ENCODE assay signal across 1 cellular context in the genomic region with DNA sequence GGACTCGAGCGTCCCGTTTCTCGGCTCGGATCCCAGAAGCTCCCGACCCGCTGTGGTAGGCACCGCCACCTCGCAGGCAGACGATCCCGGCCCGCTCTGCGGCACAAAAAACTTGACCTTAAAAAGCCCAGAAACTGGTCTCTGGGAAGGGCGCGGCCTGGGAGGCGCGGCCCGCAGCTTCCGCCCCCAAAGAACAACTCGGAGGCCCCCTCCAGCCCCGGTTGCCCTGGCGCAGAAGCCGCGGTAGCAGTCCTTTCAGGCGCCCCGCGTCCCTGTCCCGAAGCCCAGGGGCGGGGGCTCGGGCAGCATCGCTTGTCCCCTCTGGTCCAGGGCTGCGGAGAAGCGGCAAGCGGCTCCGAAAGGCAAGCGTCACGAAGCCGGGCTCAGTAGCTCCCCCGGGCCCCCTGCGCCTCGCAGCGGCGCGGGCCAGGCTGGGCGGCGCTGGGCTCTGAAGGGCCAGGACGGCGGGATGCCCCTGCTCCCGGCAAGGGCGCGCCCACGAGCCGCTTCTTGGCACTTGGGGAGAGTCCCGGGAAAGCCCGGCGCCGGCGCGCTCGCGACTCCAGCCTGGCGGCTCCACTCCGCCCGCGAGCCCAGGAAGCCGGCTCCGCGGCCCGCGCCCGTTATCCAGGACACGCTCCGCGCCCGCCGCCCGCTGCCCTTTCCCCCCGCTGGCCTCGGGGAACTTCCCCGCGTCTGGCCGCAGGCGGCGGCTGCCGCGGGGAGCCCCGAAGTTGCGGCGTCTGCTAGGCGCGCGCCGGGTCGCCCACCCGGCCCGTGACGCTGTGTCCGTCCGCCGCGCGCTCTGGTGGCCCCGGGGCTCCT.
TF ChIP-seq lines count a peak whose summit lies in the region.

Gene GCNT4 (minus strand): TSS at position 98 of the 825 bp plus-strand sequence. CDS start 22,521 bp downstream, outside the sequence.

TF ChIP-seq in H1, 55 proteins besides CTCF, POLR2A, EP300 and RAD21:
- TF ChIP-seq KDM1A (IDR thresholded peaks at IDR 0.05; ENCODE audit: borderline replicate concordance, low read length) (no peak), ATF3 (IDR thresholded peaks at IDR 0.05; ENCODE audit: insufficient read depth, low read depth, low read length) (no peak), ASH2L (IDR thresholded peaks at IDR 0.05; ENCODE audit: low read length) (peak; percentile 3), TCF12 (IDR thresholded peaks at IDR 0.05; ENCODE audit: low read depth, low read length) (no peak), YY1 (IDR thresholded peaks at IDR 0.05; ENCODE audit: low read depth, low read length) (no peak), POLR2AphosphoS5 (IDR thresholded peaks at IDR 0.05; ENCODE audit: low read depth, low read length) (0 out of 2 replicates have a peak, but pooled peaks have one; percentile 10), FOSL1 (IDR thresholded peaks at IDR 0.05; ENCODE audit: insufficient read depth, low read depth, low read length) (no peak), ZNF274 (IDR thresholded peaks at IDR 0.05; ENCODE audit: borderline replicate concordance, extremely low read depth, low read length) (no peak), EGR1 (IDR thresholded peaks at IDR 0.05; ENCODE audit: borderline replicate concordance, low read depth, low read length) (no peak), JUN (IDR thresholded peaks at IDR 0.05; ENCODE audit: low read depth, low read length) (no peak), HDAC2 (IDR thresholded peaks at IDR 0.05; ENCODE audit: borderline replicate concordance in 1 of 2, low read depth in 2 of 2, low read length in 2 of 2) (no peak), EZH2 (IDR thresholded peaks at IDR 0.05; ENCODE audit: low read depth, low read length, severe bottlenecking) (no peak), CEBPB (IDR thresholded peaks at IDR 0.05; ENCODE audit: low read depth, low read length) (no peak), JUND (IDR thresholded peaks at IDR 0.05; ENCODE audit: low read length) (no peak), TBP (IDR thresholded peaks at IDR 0.05; ENCODE audit: low read depth, low read length) (0 out of 2 replicates have a peak, but pooled peaks have one; percentile 17), GTF2F1 (IDR thresholded peaks at IDR 0.05; ENCODE audit: borderline replicate concordance, low read depth, low read length) (no peak), CBX5 (IDR thresholded peaks at IDR 0.05; ENCODE audit: low read depth, low read length) (no peak), RBBP5 (IDR thresholded peaks at IDR 0.05; ENCODE audit: borderline replicate concordance, low read depth, low read length) (no peak; the same call in 1 of the 2 replicates), CHD1 (IDR thresholded peaks at IDR 0.05; ENCODE audit: low read depth, low read length) (no peak), SIRT6 (IDR thresholded peaks at IDR 0.05; ENCODE audit: low read length) (no peak), SP2 (IDR thresholded peaks at IDR 0.05; ENCODE audit: low read length) (no peak), SUZ12 (IDR thresholded peaks at IDR 0.05; ENCODE audit: low read length) (no peak), TAF7 (optimal IDR thresholded peaks at IDR 0.05; ENCODE audit: borderline replicate concordance, low read depth, low read length) (no peak), PHF8 (conservative IDR thresholded peaks at IDR 0.05; ENCODE audit: low read depth, low read length) (peak; percentile 24; the same call in 1 of the 2 replicates), CBX8 (IDR thresholded peaks at IDR 0.05; ENCODE audit: borderline replicate concordance, low read depth, low read length) (no peak), MAFK (IDR thresholded peaks at IDR 0.05; ENCODE audit: low read depth, low read length) (no peak), HDAC6 (IDR thresholded peaks at IDR 0.05; ENCODE audit: low read depth, low read length) (no peak), SP1 (IDR thresholded peaks at IDR 0.05; ENCODE audit: low read depth, low read length) (no peak), SP4 (IDR thresholded peaks at IDR 0.05; ENCODE audit: low read length) (no peak), USF2 (IDR thresholded peaks at IDR 0.05; ENCODE audit: low read length) (no peak), SIN3A (conservative IDR thresholded peaks at IDR 0.05 in 1 of 2, IDR thresholded peaks at IDR 0.05 in 1 of 2; ENCODE audit: low read depth in 1 of 2, low read length in 2 of 2) (no peak), SAP30 (IDR thresholded peaks at IDR 0.05; ENCODE audit: insufficient read depth, insufficient replicate concordance, low read length) (no peak), BCL11A (IDR thresholded peaks at IDR 0.05; ENCODE audit: low read depth in 2 of 2, low read length in 2 of 2) (no peak), CHD7 (IDR thresholded peaks at IDR 0.05; ENCODE audit: insufficient replicate concordance, low read length) (no peak), RFX5 (IDR thresholded peaks at IDR 0.05; ENCODE audit: borderline replicate concordance, low read depth, low read length) (no peak), SIX5 (IDR thresholded peaks at IDR 0.05; ENCODE audit: low read depth, low read length) (no peak), BACH1 (IDR thresholded peaks at IDR 0.05; ENCODE audit: low read length) (no peak), RXRA (IDR thresholded peaks at IDR 0.05; ENCODE audit: insufficient read depth, low read depth, low read length) (no peak), BRCA1 (IDR thresholded peaks at IDR 0.05; ENCODE audit: low read depth, low read length) (no peak), TEAD4 (IDR thresholded peaks at IDR 0.05; ENCODE audit: low read depth, low read length) (no peak), NANOG (IDR thresholded peaks at IDR 0.05; ENCODE audit: insufficient read depth, low read depth, low read length, poor library complexity, severe bottlenecking) (no peak), SRF (IDR thresholded peaks at IDR 0.05; ENCODE audit: low read depth, low read length) (no peak), TAF1 (IDR thresholded peaks at IDR 0.05; ENCODE audit: low read depth, low read length) (no peak), CREB1 (IDR thresholded peaks at IDR 0.05) (no peak), CTBP2 (IDR thresholded peaks at IDR 0.05; ENCODE audit: borderline replicate concordance, insufficient read depth, insufficient read length, low read length) (no peak), NRF1 (IDR thresholded peaks at IDR 0.05; ENCODE audit: low read depth, low read length) (no peak), RNF2 (IDR thresholded peaks at IDR 0.05; ENCODE audit: borderline replicate concordance, low read depth, low read length, missing control alignments, poor library complexity, severe bottlenecking) (no peak), CHD2 (IDR thresholded peaks at IDR 0.05; ENCODE audit: low read length) (no peak), KDM4A (IDR thresholded peaks at IDR 0.05; ENCODE audit: low read depth, low read length, severe bottlenecking) (peak; percentile 84), GABPA (IDR thresholded peaks at IDR 0.05; ENCODE audit: borderline replicate concordance, insufficient read depth, low read length) (0 out of 2 replicates have a peak, but pooled peaks have one; percentile 45), POU5F1 (IDR thresholded peaks at IDR 0.05; ENCODE audit: low read depth, low read length) (no peak), KDM5A (IDR thresholded peaks at IDR 0.05; ENCODE audit: low read length) (no peak)
- TF ChIP-seq, protein P1, sequence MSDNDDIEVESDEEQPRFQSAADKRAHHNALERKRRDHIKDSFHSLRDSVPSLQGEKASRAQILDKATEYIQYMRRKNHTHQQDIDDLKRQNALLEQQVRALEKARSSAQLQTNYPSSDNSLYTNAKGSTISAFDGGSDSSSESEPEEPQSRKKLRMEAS (IDR thresholded peaks at IDR 0.05): 0 out of 2 replicates have a peak, but pooled peaks have one; percentile 2
- TF ChIP-seq, protein P2, sequence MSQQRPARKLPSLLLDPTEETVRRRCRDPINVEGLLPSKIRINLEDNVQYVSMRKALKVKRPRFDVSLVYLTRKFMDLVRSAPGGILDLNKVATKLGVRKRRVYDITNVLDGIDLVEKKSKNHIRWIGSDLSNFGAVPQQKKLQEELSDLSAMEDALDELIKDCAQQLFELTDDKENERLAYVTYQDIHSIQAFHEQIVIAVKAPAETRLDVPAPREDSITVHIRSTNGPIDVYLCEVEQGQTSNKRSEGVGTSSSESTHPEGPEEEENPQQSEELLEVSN (IDR thresholded peaks at IDR 0.05): no peak
- TF ChIP-seq, protein P3, sequence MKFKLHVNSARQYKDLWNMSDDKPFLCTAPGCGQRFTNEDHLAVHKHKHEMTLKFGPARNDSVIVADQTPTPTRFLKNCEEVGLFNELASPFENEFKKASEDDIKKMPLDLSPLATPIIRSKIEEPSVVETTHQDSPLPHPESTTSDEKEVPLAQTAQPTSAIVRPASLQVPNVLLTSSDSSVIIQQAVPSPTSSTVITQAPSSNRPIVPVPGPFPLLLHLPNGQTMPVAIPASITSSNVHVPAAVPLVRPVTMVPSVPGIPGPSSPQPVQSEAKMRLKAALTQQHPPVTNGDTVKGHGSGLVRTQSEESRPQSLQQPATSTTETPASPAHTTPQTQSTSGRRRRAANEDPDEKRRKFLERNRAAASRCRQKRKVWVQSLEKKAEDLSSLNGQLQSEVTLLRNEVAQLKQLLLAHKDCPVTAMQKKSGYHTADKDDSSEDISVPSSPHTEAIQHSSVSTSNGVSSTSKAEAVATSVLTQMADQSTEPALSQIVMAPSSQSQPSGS (IDR thresholded peaks at IDR 0.05; ENCODE audit: low read length): no peak
